ENCODE assay signal across 1 cellular context in genomic region chr14:95520346-95520745, GRCh38.
TF ChIP-seq lines count a peak whose summit lies in the region.

No MANE protein-coding gene starts in this region.

TF ChIP-seq in endothelial cell of umbilical vein, 7 proteins besides CTCF, POLR2A, EP300 and RAD21:
- TF ChIP-seq FOS (IDR thresholded peaks at IDR 0.05; ENCODE audit: borderline replicate concordance, insufficient read depth, low read length) (peak; percentile 7), MYC (IDR thresholded peaks at IDR 0.05; ENCODE audit: low read depth, low read length) (no peak)
TF ChIP-seq in endothelial cell of umbilical vein: peak in this region for 1.
